Comparison of ENCODE assay signal across 5 cellular contexts in genomic region chr17:16921451-16921850, GRCh38. TPM values are rescaled to one million over a fixed set of nuclear protein-coding genes. Genes with fewer than 3 reads are reported as not detected.
"Had no signal": no experiment of that assay in that cellular context is flagged by ENCODE, and none has a peak within 500 bp of the region (broad histone marks: within the 10 kb centered on the region; RNA-seq: fewer than 3 reads in every experiment).

No MANE protein-coding gene starts in this region.

RNA-seq across cellular contexts. Expression of gene TNFRSF13B, which starts 50.5 kb away (rescaled TPM):
- total RNA-seq: NCI-H460, PC-9, Right ventricle myocardium inferior, RPMI7951, SJCRH30 had no signal
